Comparison of ENCODE assay signal across 9 cellular contexts in genomic region chr4:71270901-71271300, GRCh38.
DNase-seq lines count a peak whose midpoint lies in the region; ATAC-seq and TF ChIP-seq lines count a peak whose summit lies in the region.
"Had no signal": no experiment of that assay in that cellular context is flagged by ENCODE, and none has a peak within 500 bp of the region (broad histone marks: within the 10 kb centered on the region; RNA-seq: fewer than 3 reads in every experiment).

No MANE protein-coding gene starts in this region.

- ATAC-seq in HG03565 (IDR thresholded peaks at IDR 0.05; ENCODE audit: unreplicated experiment), result peak; percentile 47
- ATAC-seq in mucosa of descending colon, result peak; percentile 70
- ATAC-seq in sciatic nerve, result no peak

- H3K4me3 ChIP-seq in GM12875 (ENCODE audit: low read depth, low read length) (no peak overlapping the region), mucosa of descending colon (no peak overlapping the region)
- H3K4me3 ChIP-seq: SJSA1 had no signal

- intact Hi-C loops in mucosa of descending colon (cut with DNase I, micrococcal nuclease), result no loop called here
- intact Hi-C loops in sciatic nerve (cut with DNase I), result no loop called here

- TF ChIP-seq CTCF in GM12875 (IDR thresholded peaks at IDR 0.05; ENCODE audit: borderline replicate concordance, insufficient read depth, low read depth, low read length) (peak; percentile 46; the same call in 1 of the 2 replicates), mucosa of descending colon (IDR thresholded peaks at IDR 0.05) (no peak)

- DNase-seq in CD1c-positive myeloid dendritic cell (ENCODE audit: extremely low spot score) (peak; percentile 29), mucosa of descending colon (peak in 1 of 3 donors; percentile 34), AG20443 (ENCODE audit: low spot score) (no peak), sciatic nerve (ENCODE audit: low spot score) (no peak), occipital lobe (lab: John Stamatoyannopoulos, UW) (no peak)
- peak; percentile 30 for DNase-seq in activated CD8-positive, alpha-beta memory T cell treated with anti-CD3 and anti-CD28 coated beads, Interleukin-2, amount 50 U/mL, for 4 hours

- H3K36me3 ChIP-seq in mucosa of descending colon (ENCODE audit: low read depth), result no peaks in the 10 kb centered on the region
- H3K36me3 ChIP-seq: SJSA1 had no signal

- H3K9me3 ChIP-seq in mucosa of descending colon, result no peaks in the 10 kb centered on the region
- H3K9me3 ChIP-seq: SJSA1 had no signal

- peaks cover 9% of the 10 kb centered on the region for H3K4me1 ChIP-seq in mucosa of descending colon (ENCODE audit: low read depth)
- H3K4me1 ChIP-seq: SJSA1 had no signal

Comparison
In these comparisons a context has a peak if more than half of its experiments do, and no peak if none do; other contexts are left out.
1. DNase-seq: peak in CD1c-positive myeloid dendritic cell (single experiment) and activated CD8-positive, alpha-beta memory T cell treated with anti-CD3 and anti-CD28 coated beads, Interleukin-2, amount 50 U/mL, for 4 hours (single experiment); none in AG20443 (single experiment), sciatic nerve (single experiment) and occipital lobe (single experiment).